In the genomic region with DNA sequence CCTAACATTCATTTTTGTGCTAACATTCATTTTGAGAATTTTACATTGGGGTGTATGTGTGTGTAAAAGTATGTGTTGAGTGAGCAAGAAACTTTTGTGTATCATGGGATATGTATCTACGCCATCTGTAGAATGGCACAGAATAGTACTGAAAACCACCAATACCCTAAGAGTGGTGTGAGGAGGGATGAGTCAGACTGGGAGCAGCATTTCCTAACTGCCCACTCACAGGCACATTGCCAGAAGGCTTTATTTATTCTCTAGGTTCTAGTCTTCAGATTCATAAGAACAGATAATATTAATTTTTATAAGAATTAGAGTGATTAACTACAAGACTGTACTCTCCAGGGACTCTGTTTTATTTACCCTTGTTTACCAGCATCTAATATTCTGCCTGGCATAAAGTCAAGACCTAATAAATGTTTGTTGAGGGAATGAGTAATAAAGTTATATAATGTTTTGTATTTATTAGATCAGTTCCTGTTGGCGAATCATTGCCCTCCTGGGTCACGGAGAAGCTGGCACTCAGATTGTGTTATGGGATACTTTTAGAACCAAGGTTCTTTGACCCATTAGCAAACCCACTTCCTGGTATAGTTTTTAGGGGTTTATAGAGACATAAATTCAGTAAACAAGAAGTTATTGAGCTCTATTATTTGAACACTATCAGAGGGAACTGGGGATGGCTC, we compare ENCODE assay signal across 14 cellular contexts.
DNase-seq lines count a peak whose midpoint lies in the region; ATAC-seq and TF ChIP-seq lines count a peak whose summit lies in the region.
"Had no signal": no experiment of that assay in that cellular context is flagged by ENCODE, and none has a peak within 500 bp of the region (broad histone marks: within the 10 kb centered on the region; RNA-seq: fewer than 3 reads in every experiment).

No MANE protein-coding gene starts in this region.

- H3K4me3 ChIP-seq in AG09309 (ENCODE audit: control insufficient read depth, low read depth, low read length) = no peak overlapping the region
- H3K4me3 ChIP-seq: neural progenitor cell had no signal

- H3K4me1 Mint-ChIP-seq in T-helper 17 cell = no peaks in the 10 kb centered on the region

- no peaks in the 10 kb centered on the region for H3K36me3 Mint-ChIP-seq in T-helper 17 cell (ENCODE audit: low read depth)
- H3K36me3 Mint-ChIP-seq: neural progenitor cell had no signal

- H3K4me3 Mint-ChIP-seq in T-helper 17 cell = no peak overlapping the region
- H3K4me3 Mint-ChIP-seq: neural progenitor cell had no signal

- no peaks in the 10 kb centered on the region for H3K9me3 ChIP-seq in T-helper 17 cell (ENCODE audit: control insufficient read depth, low read length, poor library complexity, severe bottlenecking)

- no peak overlapping the region for H3K27ac Mint-ChIP-seq in T-helper 17 cell
- H3K27ac Mint-ChIP-seq: neural progenitor cell had no signal

- ATAC-seq in HG03196 (IDR thresholded peaks at IDR 0.05; ENCODE audit: unreplicated experiment) = peak; percentile 58
- no peak for ATAC-seq in T-helper 17 cell
- no peak for ATAC-seq in HG03159 (IDR thresholded peaks at IDR 0.05; ENCODE audit: unreplicated experiment)

- TF ChIP-seq CTCF in AG09309 (IDR thresholded peaks at IDR 0.05; ENCODE audit: control insufficient read depth, insufficient read depth, low read depth, low read length, missing control alignments) = no peak

- DNase-seq in AG09309 (ENCODE audit: low read depth) = peak; percentile 24
- peak; percentile 21 for DNase-seq in SW480 (ENCODE audit: low spot score)
- peak; percentile 77 for DNase-seq in foreskin melanocyte
- DNase-seq in NCI-H510A (lab: John Stamatoyannopoulos, UW) = no peak
- DNase-seq in T-helper 17 cell = no peak
- DNase-seq in stimulated activated CD4-positive, alpha-beta T cell treated with anti-CD3 and anti-CD28 coated beads, Interleukin-15, amount 100 ng/mL, for 24 hours = no peak
- DNase-seq: GF-D8, H7, islet precursor cell, NCI-H1417, T-helper 1 cell had no signal

- H3K27me3 Mint-ChIP-seq in T-helper 17 cell = peaks cover 19% of the 10 kb centered on the region

Comparison
In these comparisons a context has a peak if more than half of its experiments do, and no peak if none do; other contexts are left out.
1. DNase-seq: peak in AG09309 (single experiment), SW480 (single experiment) and foreskin melanocyte (single experiment); none in NCI-H510A (single experiment), T-helper 17 cell (0 of 3) and stimulated activated CD4-positive, alpha-beta T cell treated with anti-CD3 and anti-CD28 coated beads, Interleukin-15, amount 100 ng/mL, for 24 hours (single experiment).